30 cellular contexts compared by ENCODE assay signal in the genomic region with DNA sequence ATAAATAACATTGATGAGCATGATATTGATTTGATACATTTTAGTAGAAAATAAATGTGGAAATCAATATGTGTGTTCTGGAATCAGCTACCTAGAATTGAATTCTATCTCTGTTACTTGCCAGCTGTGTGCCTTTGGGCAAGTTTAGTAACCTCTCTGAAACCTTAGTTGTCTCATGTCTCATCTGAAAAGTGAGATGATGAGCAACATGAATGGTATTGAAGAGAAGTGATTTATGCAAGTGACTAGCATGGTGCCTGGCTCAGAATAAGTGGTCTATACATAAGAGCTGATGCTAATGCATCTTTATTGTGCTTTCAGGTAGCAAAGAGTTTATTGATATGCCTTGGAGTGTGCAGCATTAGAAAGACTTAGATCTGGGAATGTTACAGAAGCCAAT.
"Had no signal": no experiment of that assay in that cellular context is flagged by ENCODE, and none has a peak within 500 bp of the region (broad histone marks: within the 10 kb centered on the region; RNA-seq: fewer than 3 reads in every experiment).

No MANE protein-coding gene starts in this region.

- H3K36me3 ChIP-seq: neural progenitor cell, neutrophil, ovary, right lobe of liver, sigmoid colon, stomach, thoracic aorta, thyroid gland, tibial nerve, upper lobe of right lung, uterus had no signal

- H3K9me3 ChIP-seq: neutrophil, ovary, psoas muscle, right lobe of liver, sigmoid colon, stomach, thoracic aorta, thyroid gland, tibial nerve, upper lobe of right lung, uterus had no signal

- H3K4me1 ChIP-seq: neural progenitor cell, parathyroid adenoma, psoas muscle, right lobe of liver, sigmoid colon, stomach, thyroid gland, tibial nerve, upper lobe of right lung, uterus had no signal

- FAIRE-seq: small intestine had no signal

- H3K36me3 Mint-ChIP-seq: naive thymus-derived CD4-positive, alpha-beta T cell; natural killer cell; neural progenitor cell; stimulated activated effector memory CD8-positive, alpha-beta T cell treated with anti-CD3 and anti-CD28 coated beads, Interleukin-12 subunit alpha, Interleukin-12 subunit beta, amount 100 ng/mL, for 72 hours; stimulated activated naive B cell treated with anti-CD40 and anti-IgM and Interleukin-4, amounts not matched to agents 10 μg/mL and 1 μg/mL and 100 μg/mL, for 72 hours; type B pancreatic cell had no signal

- H3K27me3 ChIP-seq: neural progenitor cell, neutrophil, ovary, right lobe of liver, sigmoid colon, stomach, thyroid gland, tibial nerve, upper lobe of right lung, uterus had no signal

- H3K4me3 ChIP-seq: neural progenitor cell, ovary, psoas muscle, right lobe of liver, sigmoid colon, stomach, thoracic aorta, thyroid gland, tibial nerve, upper lobe of right lung, uterus had no signal

- H2AFZ ChIP-seq: neural progenitor cell, parathyroid adenoma had no signal

- H3K27me3 Mint-ChIP-seq: type B pancreatic cell had no signal

- H3K27ac Mint-ChIP-seq: naive thymus-derived CD4-positive, alpha-beta T cell; natural killer cell; nephron; neural progenitor cell; progenitor cell of endocrine pancreas; stimulated activated effector memory CD8-positive, alpha-beta T cell treated with anti-CD3 and anti-CD28 coated beads, Interleukin-12 subunit alpha, Interleukin-12 subunit beta, amount 100 ng/mL, for 72 hours; stimulated activated naive B cell treated with anti-CD40 and anti-IgM and Interleukin-4, amounts not matched to agents 10 μg/mL and 1 μg/mL and 100 μg/mL, for 72 hours; stimulated activated naive CD8-positive, alpha-beta T cell treated with anti-CD3 and anti-CD28 coated beads, Interleukin-15, Interleukin-2, amounts not matched to agents 100 ng/mL and 50 ng/mL, for 24 hours; type B pancreatic cell had no signal

- H3K4me2 ChIP-seq: neural progenitor cell had no signal

- H3K9ac ChIP-seq: neural progenitor cell, parathyroid adenoma had no signal

- H3K4me3 Mint-ChIP-seq: naive thymus-derived CD4-positive, alpha-beta T cell; natural killer cell; nephron; neural progenitor cell; stimulated activated effector memory CD8-positive, alpha-beta T cell treated with anti-CD3 and anti-CD28 coated beads, Interleukin-12 subunit alpha, Interleukin-12 subunit beta, amount 100 ng/mL, for 72 hours; stimulated activated naive B cell treated with anti-CD40 and anti-IgM and Interleukin-4, amounts not matched to agents 10 μg/mL and 1 μg/mL and 100 μg/mL, for 72 hours; stimulated activated naive CD8-positive, alpha-beta T cell treated with anti-CD3 and anti-CD28 coated beads, Interleukin-15, Interleukin-2, amounts not matched to agents 100 ng/mL and 50 ng/mL, for 24 hours; type B pancreatic cell had no signal

- H3K4me1 Mint-ChIP-seq: naive thymus-derived CD4-positive, alpha-beta T cell; natural killer cell; nephron; stimulated activated effector memory CD8-positive, alpha-beta T cell treated with anti-CD3 and anti-CD28 coated beads, Interleukin-12 subunit alpha, Interleukin-12 subunit beta, amount 100 ng/mL, for 72 hours; stimulated activated naive B cell treated with anti-CD40 and anti-IgM and Interleukin-4, amounts not matched to agents 10 μg/mL and 1 μg/mL and 100 μg/mL, for 72 hours had no signal

- DNase-seq: naive thymus-derived CD4-positive, alpha-beta T cell; natural killer cell; nucleus accumbens; ovary; posterior cingulate gyrus; psoas muscle; right cardiac atrium; right lobe of liver; sigmoid colon; small intestine; stimulated activated CD4-positive, alpha-beta T cell treated with anti-CD3 and anti-CD28 coated beads, Interleukin-15, amount 100 ng/mL, for 24 hours; stimulated activated CD4-positive, alpha-beta T cell treated with anti-CD3 and anti-CD28 coated beads, Interleukin-2, amount 100 ng/mL, for 24 hours; stimulated activated CD4-positive, alpha-beta T cell treated with anti-CD3 and anti-CD28 coated beads, Interleukin-2, amount 100 ng/mL, for 48 hours; stimulated activated CD4-positive, alpha-beta T cell treated with anti-CD3 and anti-CD28 coated beads, Interleukin-4, amount 100 ng/mL, for 24 hours; stimulated activated naive B cell treated with anti-CD40 and anti-IgM and Interleukin-4, amounts not matched to agents 10 μg/mL and 1 μg/mL and 100 μg/mL, for 72 hours; stimulated activated naive CD4-positive, alpha-beta T cell treated with Interleukin-2 at 50 U/mL for 16 hours; stomach; thyroid gland; upper lobe of right lung; uterus had no signal

- ATAC-seq: naive thymus-derived CD4-positive, alpha-beta T cell; natural killer cell; psoas muscle; right cardiac atrium; right lobe of liver; stimulated activated effector memory CD8-positive, alpha-beta T cell treated with anti-CD3 and anti-CD28 coated beads, Interleukin-12 subunit alpha, Interleukin-12 subunit beta, amount 100 ng/mL, for 72 hours; stimulated activated naive B cell treated with anti-CD40 and anti-IgM and Interleukin-4, amounts not matched to agents 10 μg/mL and 1 μg/mL and 100 μg/mL, for 72 hours; upper lobe of right lung had no signal

- H3K9me3 Mint-ChIP-seq: natural killer cell; nephron; neural progenitor cell; stimulated activated effector memory CD8-positive, alpha-beta T cell treated with anti-CD3 and anti-CD28 coated beads, Interleukin-12 subunit alpha, Interleukin-12 subunit beta, amount 100 ng/mL, for 72 hours; stimulated activated naive B cell treated with anti-CD40 and anti-IgM and Interleukin-4, amounts not matched to agents 10 μg/mL and 1 μg/mL and 100 μg/mL, for 72 hours; stimulated activated naive CD8-positive, alpha-beta T cell treated with anti-CD3 and anti-CD28 coated beads, Interleukin-15, Interleukin-2, amounts not matched to agents 100 ng/mL and 50 ng/mL, for 24 hours; type B pancreatic cell had no signal

- H3K27ac ChIP-seq: neural progenitor cell, neutrophil, ovary, parathyroid adenoma, psoas muscle, right lobe of liver, sigmoid colon, stomach, thoracic aorta, thyroid gland, tibial nerve, upper lobe of right lung, uterus had no signal
